24 cellular contexts compared by ENCODE assay signal in the genomic region with DNA sequence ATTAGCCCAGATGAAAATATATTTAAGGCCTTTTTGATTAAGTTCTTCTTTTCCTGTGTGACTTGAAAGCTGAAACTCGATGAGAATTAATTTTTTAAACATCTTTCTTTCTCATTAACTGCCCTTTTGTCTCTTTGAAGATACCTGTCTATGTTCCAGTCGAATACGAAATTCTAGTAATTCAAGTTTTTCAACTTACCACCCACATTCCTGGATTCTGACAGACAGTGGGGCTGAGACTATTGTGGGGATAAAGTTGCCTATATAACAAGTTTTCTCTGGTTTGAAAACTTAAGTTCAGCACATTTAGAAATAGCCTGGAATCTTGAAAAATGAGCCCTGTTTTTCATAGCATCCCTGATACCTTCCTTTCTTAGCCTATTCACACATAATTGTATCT.
DNase-seq lines count a peak whose midpoint lies in the region; ATAC-seq, FAIRE-seq and TF ChIP-seq lines count a peak whose summit lies in the region.
"Had no signal": no experiment of that assay in that cellular context is flagged by ENCODE, and none has a peak within 500 bp of the region (broad histone marks: within the 10 kb centered on the region; RNA-seq: fewer than 3 reads in every experiment).

No MANE protein-coding gene starts in this region.

- H3K36me3 Mint-ChIP-seq in glutamatergic neuron (ENCODE audit: unreplicated experiment), result no peaks in the 10 kb centered on the region
- H3K36me3 Mint-ChIP-seq: CD14-positive monocyte; CD8-positive, alpha-beta memory T cell had no signal

- H3K9me3 ChIP-seq in aorta (ENCODE audit: control insufficient read depth, low read length) (no peaks in the 10 kb centered on the region), colonic mucosa (no peaks in the 10 kb centered on the region), Karpas-422 (ENCODE audit: low read length) (no peaks in the 10 kb centered on the region)
- H3K9me3 ChIP-seq: BE2C had no signal

- peaks cover 2% of the 10 kb centered on the region for H3K9me3 Mint-ChIP-seq in glutamatergic neuron (ENCODE audit: unreplicated experiment)
- H3K9me3 Mint-ChIP-seq: CD4-positive, alpha-beta T cell; CD8-positive, alpha-beta memory T cell; H9 had no signal

- intact Hi-C loops in aorta (cut with DNase I), result no loop called here
- intact Hi-C loops in colonic mucosa (cut with DNase I), result no loop called here

- WGBS in aorta, 2 donors, result 63 to 71% methylated on average over 3 of the region's 3 CpGs

- H4K20me1 ChIP-seq in Karpas-422 (ENCODE audit: insufficient read depth, low read depth, low read length), result no peaks in the 10 kb centered on the region
- H4K20me1 ChIP-seq: BLaER1 treated with 17β-estradiol and CSF1 and Interleukin-3, amounts not matched to agents 10 nM and 100 nM had no signal

- TF ChIP-seq CTCF in bronchial epithelial cell (IDR thresholded peaks at IDR 0.05; ENCODE audit: insufficient read depth, low read length, severe bottlenecking) (no peak), glutamatergic neuron (IDR thresholded peaks at IDR 0.05; ENCODE audit: partially characterized antibody, unreplicated experiment) (no peak), colonic mucosa (IDR thresholded peaks at IDR 0.05) (no peak)

- H3K4me3 ChIP-seq in bronchial epithelial cell (ENCODE audit: low read depth, low read length), result no peak overlapping the region
- no peak overlapping the region for H3K4me3 ChIP-seq in aorta (ENCODE audit: low read length in 2 of 2)
- H3K4me3 ChIP-seq in colonic mucosa, result no peak overlapping the region
- no peak overlapping the region for H3K4me3 ChIP-seq in Karpas-422 (ENCODE audit: low read length)
- H3K4me3 ChIP-seq: BLaER1 treated with 17β-estradiol and CSF1 and Interleukin-3, amounts not matched to agents 10 nM and 100 nM; GM12878; GM23248 had no signal

- H3K9ac ChIP-seq in colonic mucosa (ENCODE audit: low read depth in 2 of 2, low read length in 2 of 2), result no peak overlapping the region
- H3K9ac ChIP-seq in Karpas-422 (ENCODE audit: low read length), result no peak overlapping the region
- H3K9ac ChIP-seq: BLaER1 treated with 17β-estradiol and CSF1 and Interleukin-3, amounts not matched to agents 10 nM and 100 nM; GM23248 had no signal

- no peaks in the 10 kb centered on the region for H3K27me3 Mint-ChIP-seq in glutamatergic neuron (ENCODE audit: unreplicated experiment)
- H3K27me3 Mint-ChIP-seq: CD4-positive, alpha-beta T cell had no signal

- H3K79me2 ChIP-seq in Karpas-422 (ENCODE audit: low read length), result no peaks in the 10 kb centered on the region

- no peaks in the 10 kb centered on the region for H3K4me1 ChIP-seq in aorta (ENCODE audit: control insufficient read depth in 1 of 2, insufficient read depth in 2 of 2, low read length in 2 of 2)
- no peaks in the 10 kb centered on the region for H3K4me1 ChIP-seq in colonic mucosa
- no peaks in the 10 kb centered on the region for H3K4me1 ChIP-seq in Karpas-422 (ENCODE audit: low read length)

- no peak for FAIRE-seq in bronchial epithelial cell (lab: Jason Lieb, UNC)
- FAIRE-seq: A204.1, GM12878 had no signal

- peak overlapping the region; percentile 7 for H3K4me3 Mint-ChIP-seq in glutamatergic neuron (ENCODE audit: unreplicated experiment)
- H3K4me3 Mint-ChIP-seq: CD14-positive monocyte; CD4-positive, alpha-beta T cell; CD8-positive, alpha-beta memory T cell; H9 had no signal

- H3K27ac Mint-ChIP-seq in glutamatergic neuron (ENCODE audit: unreplicated experiment), result peak overlapping the region; percentile 1
- H3K27ac Mint-ChIP-seq: CD14-positive monocyte; CD4-positive, alpha-beta T cell; CD8-positive, alpha-beta memory T cell; H9 had no signal

- H3K36me3 ChIP-seq in bronchial epithelial cell (ENCODE audit: control insufficient read depth, insufficient read depth, low read length) (no peaks in the 10 kb centered on the region), aorta (ENCODE audit: control insufficient read depth in 1 of 2, insufficient read depth in 2 of 2, low read length in 1 of 2) (no peaks in the 10 kb centered on the region), colonic mucosa (no peaks in the 10 kb centered on the region), Karpas-422 (ENCODE audit: insufficient read depth, low read length) (no peaks in the 10 kb centered on the region)
- H3K36me3 ChIP-seq: BE2C; BLaER1 treated with 17β-estradiol and CSF1 and Interleukin-3, amounts not matched to agents 10 nM and 100 nM had no signal

- no peaks in the 10 kb centered on the region for H3K27me3 ChIP-seq in bronchial epithelial cell (ENCODE audit: control insufficient read depth, insufficient read depth, low read length)
- no peaks in the 10 kb centered on the region for H3K27me3 ChIP-seq in aorta (ENCODE audit: control insufficient read depth in 1 of 2, insufficient read depth in 2 of 2, low read length in 1 of 2)
- H3K27me3 ChIP-seq in colonic mucosa, result no peaks in the 10 kb centered on the region
- H3K27me3 ChIP-seq in Karpas-422 (ENCODE audit: low read length), result no peaks in the 10 kb centered on the region
- H3K27me3 ChIP-seq: BE2C; BLaER1 treated with 17β-estradiol and CSF1 and Interleukin-3, amounts not matched to agents 10 nM and 100 nM had no signal

- no peaks in the 10 kb centered on the region for H3K9me2 ChIP-seq in Karpas-422 (replicated peaks; ENCODE audit: insufficient read depth, low read length)

- peaks cover 34% of the 10 kb centered on the region for H3K4me1 Mint-ChIP-seq in glutamatergic neuron (ENCODE audit: low read depth, unreplicated experiment)
- H3K4me1 Mint-ChIP-seq: CD14-positive monocyte; CD8-positive, alpha-beta memory T cell had no signal

- H3K27ac ChIP-seq in aorta (ENCODE audit: low read depth in 1 of 2, low read length in 2 of 2) (no peak overlapping the region), colonic mucosa (no peak overlapping the region), Karpas-422 (ENCODE audit: low read length) (no peak overlapping the region)
- H3K27ac ChIP-seq: 22Rv1; BLaER1 treated with 17β-estradiol and CSF1 and Interleukin-3, amounts not matched to agents 10 nM and 100 nM; GM23248 had no signal

- no peak overlapping the region for H2AFZ ChIP-seq in Karpas-422 (ENCODE audit: low read length)
- H2AFZ ChIP-seq: GM23248 had no signal

- H3K4me2 ChIP-seq in Karpas-422 (ENCODE audit: low read depth, low read length, poor library complexity, severe bottlenecking), result no peak overlapping the region
- H3K4me2 ChIP-seq: BLaER1 treated with 17β-estradiol and CSF1 and Interleukin-3, amounts not matched to agents 10 nM and 100 nM had no signal

- no peak for ATAC-seq in HG02840 (IDR thresholded peaks at IDR 0.05; ENCODE audit: low FRiP score, unreplicated experiment)
- no peak for ATAC-seq in aorta (ENCODE audit: low FRiP score)
- ATAC-seq: GM12878, HCT116 had no signal

- peak; percentile 29 for DNase-seq in DMS53 (lab: John Stamatoyannopoulos, UW)
- DNase-seq in DMS53 treated with DMSO at 0.1 percent for 48 hours (lab: John Stamatoyannopoulos, UW; ENCODE audit: unreplicated experiment), result no peak
- peak; percentile 22 for DNase-seq in bronchial epithelial cell (ENCODE audit: low read depth)
- DNase-seq in glutamatergic neuron, result no peak
- no peak for DNase-seq in aorta
- no peak for DNase-seq in colonic mucosa
- DNase-seq in Karpas-422, result no peak
- DNase-seq: ACHN; AML-193; BE2C; CD4-positive, alpha-beta T cell; CD8-positive, alpha-beta memory T cell; DMS79; EL; GDM1; GM23248; H9 had no signal

Comparison
In these comparisons a context has a peak if more than half of its experiments do, and no peak if none do; other contexts are left out.
1. DNase-seq: peak in DMS53 (single experiment) and bronchial epithelial cell (single experiment); none in DMS53 treated with DMSO at 0.1 percent for 48 hours (single experiment), glutamatergic neuron (single experiment), aorta (0 of 2), colonic mucosa (single experiment) and Karpas-422 (single experiment).